Comparison of ENCODE assay signal across 1 cellular context in the genomic region with DNA sequence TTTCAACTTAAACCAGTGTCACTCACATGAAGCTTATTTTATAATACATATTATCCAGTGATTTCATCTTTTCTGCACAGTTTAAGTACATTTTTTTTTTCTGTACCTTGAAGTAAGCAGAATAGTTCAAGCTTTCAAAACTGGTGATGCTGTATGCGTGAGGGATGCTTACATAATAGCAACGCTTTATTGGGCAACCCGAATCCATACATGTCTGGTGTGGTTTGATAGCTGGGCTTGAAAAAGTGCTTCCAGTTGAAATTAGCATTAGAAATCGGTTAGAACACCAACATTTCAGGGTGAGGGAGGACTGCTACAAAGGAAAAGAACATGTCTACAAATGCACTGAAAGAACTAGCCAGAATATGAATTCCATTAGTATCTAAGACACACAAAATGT.
TF ChIP-seq lines count a peak whose summit lies in the region.

No MANE protein-coding gene starts in this region.

TF ChIP-seq in IMR-90, 13 proteins besides CTCF, POLR2A, EP300 and RAD21:
- no peak for TF ChIP-seq BHLHE40 (IDR thresholded peaks at IDR 0.05; ENCODE audit: low read depth, low read length)
- peak; percentile 55; the same call in 1 of the 2 replicates for TF ChIP-seq CEBPB (IDR thresholded peaks at IDR 0.05; ENCODE audit: low read depth, low read length)
- no peak for TF ChIP-seq FOS (IDR thresholded peaks at IDR 0.05; ENCODE audit: low read depth, low read length)
TF ChIP-seq in IMR-90: peak in this region for 1.
